8 cellular contexts compared by ENCODE assay signal in genomic region chr16:30657866-30658730, GRCh38. TPM values are rescaled to one million over a fixed set of nuclear protein-coding genes. Genes with fewer than 3 reads are reported as not detected.
DNase-seq lines count a peak whose midpoint lies in the region; ATAC-seq and TF ChIP-seq lines count a peak whose summit lies in the region.

FBRS (plus strand) TSS chr16:30658431; CDS start chr16:30659519, 1,088 bp downstream.

- DNase-seq in ELF-1 (ENCODE audit: low read depth, low spot score), result peak; percentile 100
- peak; percentile 100 for DNase-seq in H4 (ENCODE audit: low spot score)
- DNase-seq in LoVo (ENCODE audit: low spot score), result peak; percentile 100
- peak; percentile 100 for DNase-seq in activated effector memory CD4-positive, alpha-beta T cell treated with Interleukin-2 at 50 U/mL for 16 hours
- DNase-seq in fibroblast of pulmonary artery (ENCODE audit: low read depth), result peak; percentile 100
- DNase-seq in stimulated activated naive CD8-positive, alpha-beta T cell treated with anti-CD3 and anti-CD28 coated beads, Interleukin-15, amount 100 ng/mL, for 72 hours, result peak; percentile 100

- no peaks in the 10 kb centered on the region for H3K9me3 Mint-ChIP-seq in nephron
- H3K9me3 Mint-ChIP-seq in stimulated activated naive CD8-positive, alpha-beta T cell treated with anti-CD3 and anti-CD28 coated beads, Interleukin-15, amount 100 ng/mL, for 72 hours, result no peaks in the 10 kb centered on the region

- TF ChIP-seq CTCF in fibroblast of pulmonary artery (IDR thresholded peaks at IDR 0.05; ENCODE audit: low read length, missing control alignments), result peak; percentile 48
- TF ChIP-seq CTCF in nephron (IDR thresholded peaks at IDR 0.05; ENCODE audit: unreplicated experiment in 3 of 3), result peak; percentile 84 to 89 (median 86)

- peak within 1 kb of the TSS; percentile 94 to 96 (median 96) for H3K4me3 Mint-ChIP-seq in nephron
- peak within 1 kb of the TSS; percentile 93 to 94 for H3K4me3 Mint-ChIP-seq in stimulated activated naive CD8-positive, alpha-beta T cell treated with anti-CD3 and anti-CD28 coated beads, Interleukin-15, amount 100 ng/mL, for 72 hours

- TF ChIP-seq POLR2A in Raji (IDR thresholded peaks at IDR 0.05; ENCODE audit: insufficient read depth, low read depth, low read length), result peak; percentile 77

- H3K4me1 Mint-ChIP-seq in nephron, result peaks cover 28% of the 10 kb centered on the region
- H3K4me1 Mint-ChIP-seq in stimulated activated naive CD8-positive, alpha-beta T cell treated with anti-CD3 and anti-CD28 coated beads, Interleukin-15, amount 100 ng/mL, for 72 hours, result peaks cover 57% of the 10 kb centered on the region

- peaks cover 4% of the 10 kb centered on the region for H3K27me3 Mint-ChIP-seq in nephron (ENCODE audit: low read depth)
- no peaks in the 10 kb centered on the region for H3K27me3 Mint-ChIP-seq in stimulated activated naive CD8-positive, alpha-beta T cell treated with anti-CD3 and anti-CD28 coated beads, Interleukin-15, amount 100 ng/mL, for 72 hours

- H3K27ac Mint-ChIP-seq in nephron, result peak within 1 kb of the TSS; percentile 99 to 100 (median 100)
- H3K27ac Mint-ChIP-seq in stimulated activated naive CD8-positive, alpha-beta T cell treated with anti-CD3 and anti-CD28 coated beads, Interleukin-15, amount 100 ng/mL, for 72 hours, result peak within 1 kb of the TSS; percentile 100

- H3K36me3 Mint-ChIP-seq in nephron (ENCODE audit: low read depth), result peaks cover 33% of the 10 kb centered on the region

- peak; percentile 80 for ATAC-seq in stimulated activated naive CD8-positive, alpha-beta T cell treated with anti-CD3 and anti-CD28 coated beads, Interleukin-15, amount 100 ng/mL, for 72 hours

- peak within 1 kb of the TSS; percentile 90 for H3K4me3 ChIP-seq in fibroblast of pulmonary artery (replicated peaks; ENCODE audit: low read depth, low read length)

RNA-seq across cellular contexts. Expression of gene FBRS, which starts in this region (rescaled TPM):
- total RNA-seq in H4 (2014; rRNA removed; shearing (Covaris generic)), result 5.0 and 5.9 TPM in 2 replicates

Comparison
In these comparisons a context has a peak if more than half of its experiments do, and no peak if none do; other contexts are left out.
1. Peak in every context shown above with its lines: DNase-seq, ATAC-seq and H3K4me3 ChIP-seq.